8 cellular contexts compared by ENCODE assay signal in the genomic region with DNA sequence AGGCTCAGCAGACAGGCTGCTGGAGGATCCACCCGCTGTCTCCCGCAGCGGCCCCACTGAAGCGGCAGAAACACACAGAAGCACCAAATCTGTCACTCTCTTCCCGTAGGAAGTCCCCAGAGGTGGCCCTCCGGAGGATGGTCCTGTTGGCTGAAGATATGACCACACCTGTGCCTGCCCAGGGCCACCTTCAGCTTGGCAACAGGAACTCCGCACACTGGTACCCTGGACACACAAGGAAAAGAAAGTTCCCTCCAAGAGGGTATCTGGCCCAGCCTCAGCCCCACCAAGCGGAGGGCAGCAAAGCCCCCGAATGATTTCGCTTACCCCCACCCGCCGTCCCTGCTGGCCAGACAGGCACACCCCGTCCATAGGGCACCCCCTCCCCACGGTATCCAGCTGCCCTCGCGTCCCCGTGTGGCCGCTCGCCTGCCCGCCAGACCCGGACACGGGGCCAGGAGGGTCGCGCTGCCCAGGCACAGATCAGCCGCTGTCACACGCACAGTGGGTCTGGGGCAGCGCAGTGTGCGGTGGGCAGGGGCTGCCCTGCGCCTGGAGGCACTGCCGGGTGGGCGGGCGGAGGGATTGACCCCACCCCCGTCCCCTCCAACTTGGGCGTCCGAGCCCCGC. TPM values are rescaled to one million over a fixed set of nuclear protein-coding genes. Genes with fewer than 3 reads are reported as not detected.
DNase-seq lines count a peak whose midpoint lies in the region; ATAC-seq and TF ChIP-seq lines count a peak whose summit lies in the region.

No MANE protein-coding gene starts in this region.

- H3K27me3 ChIP-seq in iPS-20b (ENCODE audit: insufficient read depth, low read length): peaks cover 23% of the 10 kb centered on the region
- H3K27me3 ChIP-seq in testis: no peaks in the 10 kb centered on the region

- no peak for ATAC-seq in stimulated activated naive CD8-positive, alpha-beta T cell treated with anti-CD3 and anti-CD28 coated beads, Interleukin-15, Interleukin-2, amounts not matched to agents 100 U/mL and 50 U/mL, for 24 hours
- ATAC-seq in GM21390 (IDR thresholded peaks at IDR 0.05; ENCODE audit: unreplicated experiment): no peak

- intact Hi-C loops in testis (cut with DNase I; ENCODE audit: low total_unique reads): no loop called here

- peaks cover 7% of the 10 kb centered on the region; the same call in 1 of the 2 replicates for H3K36me3 ChIP-seq in iPS-20b (ENCODE audit: insufficient read depth, low read depth, low read length)
- H3K36me3 ChIP-seq in testis (ENCODE audit: low read depth, missing control alignments): no peaks in the 10 kb centered on the region

- peaks cover 3% of the 10 kb centered on the region for H3K4me1 Mint-ChIP-seq in stimulated activated naive CD8-positive, alpha-beta T cell treated with anti-CD3 and anti-CD28 coated beads, Interleukin-15, Interleukin-2, amounts not matched to agents 100 ng/mL and 50 ng/mL, for 24 hours (ENCODE audit: low read depth)
- peaks cover 3% of the 10 kb centered on the region for H3K4me1 Mint-ChIP-seq in activated naive CD8-positive, alpha-beta T cell (ENCODE audit: low read depth)

- no peak overlapping the region for H3K9ac ChIP-seq in iPS-20b (ENCODE audit: low read depth, low read length)

- H3K9me3 Mint-ChIP-seq in stimulated activated naive CD8-positive, alpha-beta T cell treated with anti-CD3 and anti-CD28 coated beads, Interleukin-15, Interleukin-2, amounts not matched to agents 100 ng/mL and 50 ng/mL, for 24 hours: no peaks in the 10 kb centered on the region
- H3K9me3 Mint-ChIP-seq in activated naive CD8-positive, alpha-beta T cell (ENCODE audit: low read depth): no peaks in the 10 kb centered on the region

- no peaks in the 10 kb centered on the region for H3K36me3 Mint-ChIP-seq in stimulated activated naive CD8-positive, alpha-beta T cell treated with anti-CD3 and anti-CD28 coated beads, Interleukin-15, Interleukin-2, amounts not matched to agents 100 ng/mL and 50 ng/mL, for 24 hours (ENCODE audit: low read depth)
- H3K36me3 Mint-ChIP-seq in activated naive CD8-positive, alpha-beta T cell: no peaks in the 10 kb centered on the region

- no peak for TF ChIP-seq CTCF in testis (IDR thresholded peaks at IDR 0.05)

- H3K4me3 ChIP-seq in iPS-20b (ENCODE audit: low read length) (peak overlapping the region; percentile 58), testis (peak overlapping the region; percentile 59 to 61)

- H3K9me3 ChIP-seq in iPS-20b (ENCODE audit: insufficient read depth, low read depth, low read length) (no peaks in the 10 kb centered on the region), testis (no peaks in the 10 kb centered on the region)

- WGBS in testis, 2 donors: 20 to 55% methylated on average over 9 to 33 of the region's 36 CpGs

- H3K27ac ChIP-seq in iPS-20b (ENCODE audit: low read length) (no peak overlapping the region), testis (peak overlapping the region; percentile 68 to 87)

- H3K27ac Mint-ChIP-seq in stimulated activated naive CD8-positive, alpha-beta T cell treated with anti-CD3 and anti-CD28 coated beads, Interleukin-15, Interleukin-2, amounts not matched to agents 100 ng/mL and 50 ng/mL, for 24 hours: peak overlapping the region; percentile 71
- no peak overlapping the region for H3K27ac Mint-ChIP-seq in activated naive CD8-positive, alpha-beta T cell

- no peaks in the 10 kb centered on the region; the same call in 1 of the 2 replicates for H3K4me1 ChIP-seq in iPS-20b (ENCODE audit: insufficient read depth, low read length)
- peaks cover 14% of the 10 kb centered on the region for H3K4me1 ChIP-seq in testis

- peak overlapping the region; percentile 84 for H3K4me3 Mint-ChIP-seq in stimulated activated naive CD8-positive, alpha-beta T cell treated with anti-CD3 and anti-CD28 coated beads, Interleukin-15, Interleukin-2, amounts not matched to agents 100 ng/mL and 50 ng/mL, for 24 hours
- H3K4me3 Mint-ChIP-seq in activated naive CD8-positive, alpha-beta T cell: peak overlapping the region; percentile 70

- no peak for TF ChIP-seq POLR2A in testis (IDR thresholded peaks at IDR 0.05)

- DNase-seq in stimulated activated naive CD8-positive, alpha-beta T cell treated with anti-CD3 and anti-CD28 coated beads, Interleukin-15, Interleukin-2, amounts not matched to agents 100 U/mL and 50 U/mL, for 24 hours: no peak
- no peak for DNase-seq in testis
- no peak for DNase-seq in HuH-7.5 (ENCODE audit: low spot score)
- DNase-seq in NK-92 (lab: John Stamatoyannopoulos, UW; ENCODE audit: unreplicated experiment): no peak

- H3K27me3 Mint-ChIP-seq in stimulated activated naive CD8-positive, alpha-beta T cell treated with anti-CD3 and anti-CD28 coated beads, Interleukin-15, Interleukin-2, amounts not matched to agents 100 ng/mL and 50 ng/mL, for 24 hours: no peaks in the 10 kb centered on the region
- H3K27me3 Mint-ChIP-seq in activated naive CD8-positive, alpha-beta T cell: no peaks in the 10 kb centered on the region

RNA-seq across cellular contexts. Expression of gene RASSF7, which starts 7.0 kb away (rescaled TPM):
- total RNA-seq in testis: 10 to 100 TPM; 22.0 to 35.7 TPM
- 13.2 TPM for polyA plus RNA-seq in testis (ENCODE audit: insufficient read depth, low read depth, low replicate concordance)

RNA-seq across cellular contexts. Expression of gene LMNTD2, which starts 7.2 kb away (rescaled TPM):
- total RNA-seq in testis: 10 to 100 TPM; 29.2 to 59.9 TPM
- 26.1 TPM for polyA plus RNA-seq in testis (ENCODE audit: insufficient read depth, low read depth, low replicate concordance)

RNA-seq across cellular contexts. Expression of gene PHRF1, which starts 8.5 kb away (rescaled TPM):
- total RNA-seq in testis: 10 to 100 TPM; 62.9 to 74.4 TPM
- polyA plus RNA-seq in testis (ENCODE audit: insufficient read depth, low read depth, low replicate concordance): 30.2 TPM

RNA-seq across cellular contexts. Expression of gene LRRC56, which starts 30.4 kb away (rescaled TPM):
- total RNA-seq in testis: 10 to 100 TPM; 11.6 to 22.2 TPM
- 23.5 TPM for polyA plus RNA-seq in testis (ENCODE audit: insufficient read depth, low read depth, low replicate concordance)

RNA-seq across cellular contexts. Expression of gene HRAS, which starts 32.4 kb away (rescaled TPM):
- total RNA-seq in testis: 10 to 100 TPM; 35.1 to 49.7 TPM
- 31.4 TPM for polyA plus RNA-seq in testis (ENCODE audit: insufficient read depth, low read depth, low replicate concordance)
